Comparison of ENCODE assay signal across 10 cellular contexts in the genomic region with DNA sequence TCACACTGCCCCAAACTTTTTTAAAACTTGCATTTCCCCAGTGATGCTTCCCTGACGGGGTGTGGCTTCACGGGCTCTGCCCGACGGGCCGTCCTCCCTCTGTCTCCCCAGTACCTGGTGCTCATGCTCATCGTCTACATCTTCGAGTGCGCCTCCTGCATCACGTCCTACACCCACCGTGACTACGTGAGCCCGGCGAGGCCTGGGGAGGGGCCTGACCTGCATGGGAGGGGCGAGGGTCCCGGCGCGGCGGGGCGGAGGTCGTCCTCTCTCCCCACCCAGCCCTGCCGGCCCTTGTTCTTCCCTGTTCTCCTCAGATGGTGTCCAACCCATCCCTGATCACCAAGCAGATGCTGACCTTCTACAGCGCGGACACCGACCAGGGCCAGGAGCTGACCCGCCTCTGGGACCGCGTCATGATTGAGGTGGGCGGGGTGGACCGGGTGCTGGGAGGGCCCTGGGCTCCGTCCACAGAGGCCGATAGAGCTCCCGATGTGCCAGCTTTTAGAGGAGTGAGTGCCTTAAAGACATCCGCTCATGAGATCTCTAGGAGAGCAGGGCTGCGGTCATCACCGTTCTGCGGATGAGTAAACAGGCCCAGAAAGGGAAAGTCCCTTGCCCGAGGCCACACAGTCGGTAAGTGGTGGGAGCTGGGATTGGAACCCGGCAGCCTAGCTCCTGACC. TPM values are rescaled to one million over a fixed set of nuclear protein-coding genes. Genes with fewer than 3 reads are reported as not detected.
DNase-seq lines count a peak whose midpoint lies in the region; ATAC-seq, FAIRE-seq and TF ChIP-seq lines count a peak whose summit lies in the region.
"Had no signal": no experiment of that assay in that cellular context is flagged by ENCODE, and none has a peak within 500 bp of the region (broad histone marks: within the 10 kb centered on the region; RNA-seq: fewer than 3 reads in every experiment).

No MANE protein-coding gene starts in this region.

- DNase-seq in NCI-H1105 (lab: John Stamatoyannopoulos, UW): peak; percentile 2
- DNase-seq in NCI-H1105 treated with DMSO at 0.1 percent for 48 hours (lab: John Stamatoyannopoulos, UW): no peak
- DNase-seq in SW 1271 (lab: John Stamatoyannopoulos, UW): peak; percentile 43 to 69
- peak; percentile 52 to 76 (median 72) for DNase-seq in K562 (ENCODE audit: extremely low read depth in 1 of 4, low spot score in 3 of 4)
- peak; percentile 77 for DNase-seq in iris pigment epithelial cell (ENCODE audit: low read depth)
- peak; percentile 6 for DNase-seq in stimulated activated CD8-positive, alpha-beta memory T cell treated with anti-CD3 and anti-CD28 coated beads, Interleukin-12 subunit alpha, Interleukin-12 subunit beta, amount 100 ng/mL, for 1 hour (ENCODE audit: low read depth)

- peak overlapping the region; percentile 21; the same call in 1 of the 2 replicates for H3K4me3 ChIP-seq in K562
- H3K4me3 ChIP-seq: BLaER1 treated with 17β-estradiol and CSF1 and Interleukin-3, amounts not matched to agents 10 nM and 100 nM had no signal

- no peak for TF ChIP-seq EP300 in K562 (IDR thresholded peaks at IDR 0.05; ENCODE audit: low read length)

- H3K4me2 ChIP-seq in K562 (ENCODE audit: insufficient read depth, low read length): peak overlapping the region; percentile 64

- POLR2A ChIA-PET in K562 (lab: Yijun Ruan, JAX): interaction anchor here (0.7 to 1.1 kb wide), 3 partner anchors 9 to 29 kb away, joined by 3 read pairs; no protein-coding TSS in a partner anchor

- TF ChIP-seq CTCF in K562 (IDR thresholded peaks at IDR 0.05 in 2 of 3, conservative IDR thresholded peaks at IDR 0.05 in 1 of 3; ENCODE audit: insufficient read depth in 2 of 3, low read depth in 1 of 3, low read length in 3 of 3): no peak

- no TSS peak for BruUV-seq in K562 (replicated peaks; lab: Mats Ljungman, UMichigan)

- intact Hi-C loops in K562 (cut with micrococcal nuclease): no loop called here

- no peaks in the 10 kb centered on the region for H3K9me1 ChIP-seq in K562 (ENCODE audit: control insufficient read depth, insufficient read depth, low read length)

- TF ChIP-seq POLR2A in K562 (conservative IDR thresholded peaks at IDR 0.05): no peak

- H3K27me3 ChIP-seq in K562 (ENCODE audit: control insufficient read depth in 2 of 2, insufficient read depth in 2 of 2, low read length in 2 of 2): peaks cover 23 to 43% of the 10 kb centered on the region in 2 experiments; a peak in 4 of 5 replicates

- no peak for TF ChIP-seq RAD21 in K562 (CRISPR knock-in tag; conservative IDR thresholded peaks at IDR 0.05 in 1 of 2, IDR thresholded peaks at IDR 0.05 in 1 of 2)

- no peaks in the 10 kb centered on the region for H3K9me3 ChIP-seq in K562 (replicated peaks; ENCODE audit: control insufficient read depth, insufficient read depth, low read depth, low read length)
- H3K9me3 ChIP-seq: BLaER1 treated with 17β-estradiol and CSF1 and Interleukin-3, amounts not matched to agents 10 nM and 100 nM had no signal

- in situ Hi-C loops in K562 (cut with MboI): no loop called here

- no peak overlapping the region for H3K27ac ChIP-seq in K562 (ENCODE audit: extremely low read depth, low read depth, low read length)
- H3K27ac ChIP-seq: BLaER1 treated with 17β-estradiol and CSF1 and Interleukin-3, amounts not matched to agents 10 nM and 100 nM; epithelial cell of prostate had no signal

- 6% methylated on average over 34 of the region's 39 CpGs for WGBS in K562 (ENCODE audit: insufficient coverage, low coverage, missing lambda C conversion rate)

- no peaks in the 10 kb centered on the region for H3K36me3 ChIP-seq in K562 (ENCODE audit: control insufficient read depth, insufficient read depth, low read length)
- H3K36me3 ChIP-seq: BLaER1 treated with 17β-estradiol and CSF1 and Interleukin-3, amounts not matched to agents 10 nM and 100 nM had no signal

- peak overlapping the region in 1 of 2 experiments; percentile 24; a peak in 2 of 4 replicates for H3K9ac ChIP-seq in K562 (ENCODE audit: insufficient read depth in 1 of 2, low read depth in 2 of 2, low read length in 2 of 2)
- H3K9ac ChIP-seq: BLaER1 treated with 17β-estradiol and CSF1 and Interleukin-3, amounts not matched to agents 10 nM and 100 nM had no signal

- no peaks in the 10 kb centered on the region for H3K79me2 ChIP-seq in K562 (ENCODE audit: control insufficient read depth, insufficient read depth, low read length)

- peak; percentile 91 for ATAC-seq in K562
- ATAC-seq in GM18907 (IDR thresholded peaks at IDR 0.05; ENCODE audit: unreplicated experiment): no peak
- ATAC-seq in HG03565 (IDR thresholded peaks at IDR 0.05; ENCODE audit: unreplicated experiment): no peak

- H2AFZ ChIP-seq in K562 (ENCODE audit: low read depth, low read length): peak overlapping the region; percentile 77

- no peak for FAIRE-seq in K562 (lab: Jason Lieb, UNC)

- H4K20me1 ChIP-seq in K562 (replicated peaks; ENCODE audit: control insufficient read depth, insufficient read depth, low read length): no peaks in the 10 kb centered on the region
- H4K20me1 ChIP-seq: BLaER1 treated with 17β-estradiol and CSF1 and Interleukin-3, amounts not matched to agents 10 nM and 100 nM had no signal

- H3K4me1 ChIP-seq in K562 (replicated peaks in 1 of 2; ENCODE audit: control insufficient read depth in 2 of 2, insufficient read depth in 2 of 2, low read length in 2 of 2): peaks cover 10 to 21% of the 10 kb centered on the region in 2 experiments; a peak in 4 of 5 replicates

- CTCF ChIA-PET in K562 (lab: Yijun Ruan, JAX; ENCODE audit: low intra/inter-chr PET ratio): interaction anchor here (0.6 kb wide), 1 partner anchor 17 kb away, joined by 4 read pairs; no protein-coding TSS in a partner anchor

RNA-seq across cellular contexts. Expression of gene UPK1A, which starts 6.9 kb away (rescaled TPM):
- total RNA-seq in K562 (2011; cell fraction: chromatin; rRNA removed; ENCODE audit: low replicate concordance): not detected in 2 replicates
- total RNA-seq in K562 (2011; cell fraction: nucleolus; rRNA removed): 0.33 TPM in 1 of 2 replicates, not detected in the other
- total RNA-seq in K562 (2011; cell fraction: nucleoplasm; rRNA removed): not detected in 2 replicates
- total RNA-seq in K562 (2014; rRNA removed) (not detected in 2 replicates), K562 (2014; rRNA removed; fragmentation: Illumina TruSeq; extraction: Trizol) (not detected in 2 replicates), K562 (2015; rRNA removed; fragmentation: Illumina TruSeq; extraction: Trizol) (not detected in 2 replicates), K562 (2021) (not detected in 2 replicates)
- polyA plus RNA-seq in K562 (2011; rRNA removed) (0.06 TPM in 1 of 2 replicates, not detected in the other), K562 (2014; fragmentation: Illumina TruSeq; extraction: Trizol) (not detected in 2 replicates), K562 (2014; fragmentation: Nextera tagmentation; extraction: Ambion mirVana) (under 1 TPM in 1 of 2 experiments, not detected in 1; 0.13 TPM), K562 (2014; rRNA removed) (not detected in 2 replicates)
- not detected in 2 replicates for polyA plus RNA-seq in K562 (2011; cell fraction: cytosol; rRNA removed)
- polyA plus RNA-seq in K562 (2011; cell fraction: nucleus; rRNA removed): 0.10 TPM in 1 of 2 replicates, not detected in the other
- polyA plus RNA-seq in K562 (2012): 0.08 TPM in 1 of 2 replicates, not detected in the other
- polyA minus RNA-seq in K562 (2011; rRNA and poly(A)+ RNA removed): not detected in 2 replicates
- not detected in 2 replicates for polyA minus RNA-seq in K562 (2011; cell fraction: cytosol; rRNA and poly(A)+ RNA removed)
- not detected in 2 replicates for polyA minus RNA-seq in K562 (2011; cell fraction: nucleus; rRNA and poly(A)+ RNA removed)

RNA-seq across cellular contexts. Expression of gene COX6B1, which starts 25.1 kb away (rescaled TPM):
- total RNA-seq in K562 (2011; cell fraction: chromatin; rRNA removed; ENCODE audit: low replicate concordance): 34.6 and 63.8 TPM in 2 replicates
- 128 and 147 TPM in 2 replicates for total RNA-seq in K562 (2011; cell fraction: nucleolus; rRNA removed)
- total RNA-seq in K562 (2011; cell fraction: nucleoplasm; rRNA removed): 127 and 158 TPM in 2 replicates
- total RNA-seq in K562 (2014; rRNA removed) (777 and 1,094 TPM in 2 replicates), K562 (2014; rRNA removed; fragmentation: Illumina TruSeq; extraction: Trizol) (1,091 and 1,219 TPM in 2 replicates), K562 (2015; rRNA removed; fragmentation: Illumina TruSeq; extraction: Trizol) (1,062 and 1,116 TPM in 2 replicates), K562 (2021) (826 and 961 TPM in 2 replicates)
- polyA plus RNA-seq in K562 (2011; rRNA removed) (963 and 1,008 TPM in 2 replicates), K562 (2014; fragmentation: Illumina TruSeq; extraction: Trizol) (1,441 and 1,704 TPM in 2 replicates), K562 (2014; fragmentation: Nextera tagmentation; extraction: Ambion mirVana) (1,000 to 10,000 TPM; 2,325 to 2,393 TPM), K562 (2014; rRNA removed) (1,426 and 1,451 TPM in 2 replicates)
- polyA plus RNA-seq in K562 (2011; cell fraction: cytosol; rRNA removed): 1,680 and 1,786 TPM in 2 replicates
- 429 and 540 TPM in 2 replicates for polyA plus RNA-seq in K562 (2011; cell fraction: nucleus; rRNA removed)
- polyA plus RNA-seq in K562 (2012): 1,082 and 1,282 TPM in 2 replicates
- polyA minus RNA-seq in K562 (2011; rRNA and poly(A)+ RNA removed): 681 and 736 TPM in 2 replicates
- 247 and 280 TPM in 2 replicates for polyA minus RNA-seq in K562 (2011; cell fraction: cytosol; rRNA and poly(A)+ RNA removed)
- polyA minus RNA-seq in K562 (2011; cell fraction: nucleus; rRNA and poly(A)+ RNA removed): 57.8 and 131 TPM in 2 replicates

RNA-seq across cellular contexts. Expression of gene ZBTB32, which starts 31.1 kb away (rescaled TPM):
- total RNA-seq in K562 (2011; cell fraction: chromatin; rRNA removed; ENCODE audit: low replicate concordance): not detected in 2 replicates
- total RNA-seq in K562 (2011; cell fraction: nucleolus; rRNA removed): not detected in 2 replicates
- total RNA-seq in K562 (2011; cell fraction: nucleoplasm; rRNA removed): not detected in 2 replicates
- total RNA-seq in K562 (2014; rRNA removed): not detected in 2 replicates
- total RNA-seq in K562 (2014; rRNA removed; fragmentation: Illumina TruSeq; extraction: Trizol): not detected in 2 replicates
- total RNA-seq in K562 (2015; rRNA removed; fragmentation: Illumina TruSeq; extraction: Trizol): not detected in 2 replicates
- 0.20 TPM in 1 of 2 replicates, not detected in the other for total RNA-seq in K562 (2021)
- polyA plus RNA-seq in K562 (2011; rRNA removed): not detected in 2 replicates
- not detected in 2 replicates for polyA plus RNA-seq in K562 (2011; cell fraction: cytosol; rRNA removed)
- 0.09 TPM in 1 of 2 replicates, not detected in the other for polyA plus RNA-seq in K562 (2011; cell fraction: nucleus; rRNA removed)
- polyA plus RNA-seq in K562 (2012): not detected in 2 replicates
- not detected in 2 replicates for polyA plus RNA-seq in K562 (2014; fragmentation: Illumina TruSeq; extraction: Trizol)
- not detected for polyA plus RNA-seq in K562 (2014; fragmentation: Nextera tagmentation; extraction: Ambion mirVana)
- polyA plus RNA-seq in K562 (2014; rRNA removed): 0.05 TPM in 1 of 2 replicates, not detected in the other
- polyA minus RNA-seq in K562 (2011; rRNA and poly(A)+ RNA removed): not detected in 2 replicates
- not detected in 2 replicates for polyA minus RNA-seq in K562 (2011; cell fraction: cytosol; rRNA and poly(A)+ RNA removed)
- polyA minus RNA-seq in K562 (2011; cell fraction: nucleus; rRNA and poly(A)+ RNA removed): not detected in 2 replicates

RNA-seq across cellular contexts. Expression of gene ETV2, which starts 31.7 kb away (rescaled TPM):
- 0.97 TPM in 1 of 2 replicates, not detected in the other for total RNA-seq in K562 (2011; cell fraction: chromatin; rRNA removed; ENCODE audit: low replicate concordance)
- total RNA-seq in K562 (2011; cell fraction: nucleolus; rRNA removed): 1.3 and 1.7 TPM in 2 replicates
- 0.73 and 0.76 TPM in 2 replicates for total RNA-seq in K562 (2011; cell fraction: nucleoplasm; rRNA removed)
- total RNA-seq in K562 (2014; rRNA removed) (3.0 and 3.5 TPM in 2 replicates), K562 (2014; rRNA removed; fragmentation: Illumina TruSeq; extraction: Trizol) (0.11 TPM in 1 of 2 replicates, not detected in the other), K562 (2015; rRNA removed; fragmentation: Illumina TruSeq; extraction: Trizol) (0.57 and 1.2 TPM in 2 replicates), K562 (2021) (2.9 and 3.7 TPM in 2 replicates)
- polyA plus RNA-seq in K562 (2011; rRNA removed) (0.22 and 0.33 TPM in 2 replicates), K562 (2014; fragmentation: Illumina TruSeq; extraction: Trizol) (0.55 and 2.6 TPM in 2 replicates), K562 (2014; fragmentation: Nextera tagmentation; extraction: Ambion mirVana) (under 1 TPM; 0.11 to 0.13 TPM), K562 (2014; rRNA removed) (2.4 and 2.6 TPM in 2 replicates)
- polyA plus RNA-seq in K562 (2011; cell fraction: cytosol; rRNA removed): 0.28 and 1.6 TPM in 2 replicates
- polyA plus RNA-seq in K562 (2011; cell fraction: nucleus; rRNA removed): 0.42 and 2.4 TPM in 2 replicates
- 2.7 TPM in 2 replicates for polyA plus RNA-seq in K562 (2012)
- 0.14 TPM in 1 of 2 replicates, not detected in the other for polyA minus RNA-seq in K562 (2011; rRNA and poly(A)+ RNA removed)
- polyA minus RNA-seq in K562 (2011; cell fraction: cytosol; rRNA and poly(A)+ RNA removed): not detected in 2 replicates
- 0.94 and 1.1 TPM in 2 replicates for polyA minus RNA-seq in K562 (2011; cell fraction: nucleus; rRNA and poly(A)+ RNA removed)

RNA-seq across cellular contexts. Expression of gene RBM42, which starts 44.4 kb away (rescaled TPM):
- 12.1 and 19.6 TPM in 2 replicates for total RNA-seq in K562 (2011; cell fraction: chromatin; rRNA removed; ENCODE audit: low replicate concordance)
- total RNA-seq in K562 (2011; cell fraction: nucleolus; rRNA removed): 19.0 and 21.1 TPM in 2 replicates
- total RNA-seq in K562 (2011; cell fraction: nucleoplasm; rRNA removed): 19.6 and 26.1 TPM in 2 replicates
- total RNA-seq in K562 (2014; rRNA removed) (132 and 171 TPM in 2 replicates), K562 (2014; rRNA removed; fragmentation: Illumina TruSeq; extraction: Trizol) (12.7 and 20.7 TPM in 2 replicates), K562 (2015; rRNA removed; fragmentation: Illumina TruSeq; extraction: Trizol) (46.4 and 51.5 TPM in 2 replicates), K562 (2021) (145 and 149 TPM in 2 replicates)
- polyA plus RNA-seq in K562 (2011; rRNA removed) (31.8 and 46.6 TPM in 2 replicates), K562 (2014; fragmentation: Illumina TruSeq; extraction: Trizol) (32.4 and 69.0 TPM in 2 replicates), K562 (2014; fragmentation: Nextera tagmentation; extraction: Ambion mirVana) (1 to 10 TPM; 5.7 to 8.2 TPM), K562 (2014; rRNA removed) (96.7 and 123 TPM in 2 replicates)
- 50.1 and 125 TPM in 2 replicates for polyA plus RNA-seq in K562 (2011; cell fraction: cytosol; rRNA removed)
- 21.3 and 28.1 TPM in 2 replicates for polyA plus RNA-seq in K562 (2011; cell fraction: nucleus; rRNA removed)
- polyA plus RNA-seq in K562 (2012): 85.2 and 92.8 TPM in 2 replicates
- 13.3 and 15.7 TPM in 2 replicates for polyA minus RNA-seq in K562 (2011; rRNA and poly(A)+ RNA removed)
- 37.6 and 41.4 TPM in 2 replicates for polyA minus RNA-seq in K562 (2011; cell fraction: cytosol; rRNA and poly(A)+ RNA removed)
- 4.6 and 7.0 TPM in 2 replicates for polyA minus RNA-seq in K562 (2011; cell fraction: nucleus; rRNA and poly(A)+ RNA removed)
